In genomic region chr7:20777377-20778062, GRCh38 we compare ENCODE assay signal across 8 cellular contexts. TPM values are rescaled to one million over a fixed set of nuclear protein-coding genes. Genes with fewer than 3 reads are reported as not detected.
DNase-seq lines count a peak whose midpoint lies in the region; ATAC-seq and TF ChIP-seq lines count a peak whose summit lies in the region.

No MANE protein-coding gene starts in this region.

- peaks cover 92% of the 10 kb centered on the region for H3K27me3 ChIP-seq in foreskin keratinocyte

- ATAC-seq in GM21529 (IDR thresholded peaks at IDR 0.05; ENCODE audit: unreplicated experiment) (peak; percentile 41), foreskin keratinocyte (peak; percentile 70)
- ATAC-seq in stimulated activated memory B cell treated with anti-CD40 and anti-IgM and Interleukin-4, amounts not matched to agents 10 μg/mL and 1 μg/mL and 100 μg/mL, for 72 hours, result no peak

- no peaks in the 10 kb centered on the region for H3K9me3 Mint-ChIP-seq in stimulated activated memory B cell treated with anti-CD40 and anti-IgM and Interleukin-4, amounts not matched to agents 10 μg/mL and 1 μg/mL and 100 μg/mL, for 72 hours

- H3K27ac ChIP-seq in C4-2B, result peak overlapping the region; percentile 4; the same call in 1 of the 2 replicates
- no peak overlapping the region for H3K27ac ChIP-seq in foreskin keratinocyte

- H3K4me3 Mint-ChIP-seq in stimulated activated memory B cell treated with anti-CD40 and anti-IgM and Interleukin-4, amounts not matched to agents 10 μg/mL and 1 μg/mL and 100 μg/mL, for 72 hours, result peak overlapping the region; percentile 61

- no peak for TF ChIP-seq CTCF in C4-2B (conservative IDR thresholded peaks at IDR 0.05)
- no peak for TF ChIP-seq CTCF in foreskin keratinocyte (conservative IDR thresholded peaks at IDR 0.05)

- peaks cover 71% of the 10 kb centered on the region for H3K27me3 Mint-ChIP-seq in stimulated activated memory B cell treated with anti-CD40 and anti-IgM and Interleukin-4, amounts not matched to agents 10 μg/mL and 1 μg/mL and 100 μg/mL, for 72 hours

- DNase-seq in NCI-H510A (lab: John Stamatoyannopoulos, UW), result peak; percentile 23
- DNase-seq in foreskin keratinocyte, result peak in 1 of 2 donors; percentile 23
- DNase-seq in SKM-1 (lab: John Stamatoyannopoulos, UW; ENCODE audit: unreplicated experiment), result no peak
- no peak for DNase-seq in GM03348 (ENCODE audit: low spot score)
- DNase-seq in inferior parietal cortex (ENCODE audit: extremely low spot score), result no peak

- H3K4me1 ChIP-seq in foreskin keratinocyte, result no peaks in the 10 kb centered on the region

- H3K27ac Mint-ChIP-seq in stimulated activated memory B cell treated with anti-CD40 and anti-IgM and Interleukin-4, amounts not matched to agents 10 μg/mL and 1 μg/mL and 100 μg/mL, for 72 hours, result peak overlapping the region; percentile 1

- peaks cover 11% of the 10 kb centered on the region for H3K4me1 Mint-ChIP-seq in stimulated activated memory B cell treated with anti-CD40 and anti-IgM and Interleukin-4, amounts not matched to agents 10 μg/mL and 1 μg/mL and 100 μg/mL, for 72 hours

- H3K36me3 Mint-ChIP-seq in stimulated activated memory B cell treated with anti-CD40 and anti-IgM and Interleukin-4, amounts not matched to agents 10 μg/mL and 1 μg/mL and 100 μg/mL, for 72 hours, result peaks cover 11% of the 10 kb centered on the region

RNA-seq across cellular contexts. Expression of gene SP8, which starts 9.2 kb away (rescaled TPM):
- total RNA-seq in foreskin keratinocyte, result not detected in 2 replicates
- polyA plus RNA-seq in foreskin keratinocyte, result not detected in 2 replicates
